In genomic region chr16:67245674-67246080, GRCh38 we compare ENCODE assay signal across 9 cellular contexts. TPM values are rescaled to one million over a fixed set of nuclear protein-coding genes. Genes with fewer than 3 reads are reported as not detected.
DNase-seq lines count a peak whose midpoint lies in the region; TF ChIP-seq lines count a peak whose summit lies in the region.
"Had no signal": no experiment of that assay in that cellular context is flagged by ENCODE, and none has a peak within 500 bp of the region (broad histone marks: within the 10 kb centered on the region; RNA-seq: fewer than 3 reads in every experiment).

No MANE protein-coding gene starts in this region.

- H3K36me3 ChIP-seq in SJSA1 (peaks cover 6% of the 10 kb centered on the region; the same call in 1 of the 2 replicates), rectal smooth muscle tissue (ENCODE audit: control insufficient read depth, insufficient read depth, low read length) (no peaks in the 10 kb centered on the region)

- H3K4me3 ChIP-seq in GM12864 (ENCODE audit: low read depth, low read length), result peak overlapping the region; percentile 85
- peak overlapping the region; percentile 50 for H3K4me3 ChIP-seq in SJSA1
- peak overlapping the region; percentile 89 for H3K4me3 ChIP-seq in fibroblast of mammary gland (ENCODE audit: control insufficient read depth, low read depth, low read length)
- H3K4me3 ChIP-seq in rectal smooth muscle tissue (ENCODE audit: low read length), result peak overlapping the region; percentile 85

- H3K27ac ChIP-seq in SJSA1 (peak overlapping the region; percentile 45), rectal smooth muscle tissue (ENCODE audit: low read depth, low read length) (peak overlapping the region; percentile 57)

- TF ChIP-seq CTCF in GM12864 (IDR thresholded peaks at IDR 0.05; ENCODE audit: low read depth, low read length, missing control alignments) (no peak), fibroblast of mammary gland (conservative IDR thresholded peaks at IDR 0.05; ENCODE audit: control insufficient read depth, insufficient read depth, low read depth, low read length) (no peak), GM20000 (IDR thresholded peaks at IDR 0.05; ENCODE audit: extremely low read depth, missing control alignments) (no peak)

- no peaks in the 10 kb centered on the region for H3K9me3 ChIP-seq in SJSA1 (replicated peaks)

- no peak for DNase-seq in GM12864 (ENCODE audit: low read depth)
- DNase-seq in SJSA1 (ENCODE audit: low read depth in 1 of 2, low spot score in 2 of 2), result no peak
- no peak for DNase-seq in fibroblast of mammary gland (ENCODE audit: low read depth)
- DNase-seq in GM20000 (ENCODE audit: low spot score), result no peak
- DNase-seq in NCI-H2171 (lab: John Stamatoyannopoulos, UW), result no peak
- no peak for DNase-seq in NCI-H526 treated with DMSO at 0.1 percent for 48 hours (lab: John Stamatoyannopoulos, UW)
- no peak for DNase-seq in CD1c-positive myeloid dendritic cell (ENCODE audit: extremely low spot score)
- DNase-seq: cortex of kidney had no signal

- no peak overlapping the region for H3K9ac ChIP-seq in rectal smooth muscle tissue (ENCODE audit: low read length)

- H3K27me3 ChIP-seq in SJSA1 (replicated peaks) (no peaks in the 10 kb centered on the region), rectal smooth muscle tissue (ENCODE audit: control insufficient read depth, insufficient read depth, low read length) (peaks cover 14% of the 10 kb centered on the region)

- H3K4me1 ChIP-seq in SJSA1 (replicated peaks) (peaks cover 81% of the 10 kb centered on the region), rectal smooth muscle tissue (ENCODE audit: control insufficient read depth, insufficient read depth, low read length) (peaks cover 9% of the 10 kb centered on the region)

RNA-seq across cellular contexts. Expression of gene FHOD1, which starts 1.6 kb away (rescaled TPM):
- 15.8 and 18.5 TPM in 2 replicates for total RNA-seq in SJSA1 (2014; rRNA removed; shearing (Covaris generic))

RNA-seq across cellular contexts. Expression of gene SLC9A5, which starts 3.1 kb away (rescaled TPM):
- 1.2 and 1.6 TPM in 2 replicates for total RNA-seq in SJSA1 (2014; rRNA removed; shearing (Covaris generic))

RNA-seq across cellular contexts. Expression of gene TMEM208, which starts 18.7 kb away (rescaled TPM):
- 38.7 and 38.9 TPM in 2 replicates for total RNA-seq in SJSA1 (2014; rRNA removed; shearing (Covaris generic))

RNA-seq across cellular contexts. Expression of gene PLEKHG4, which starts 33.7 kb away (rescaled TPM):
- 5.0 and 15.1 TPM in 2 replicates for total RNA-seq in SJSA1 (2014; rRNA removed; shearing (Covaris generic))

RNA-seq across cellular contexts. Expression of gene ELMO3, which starts 46.7 kb away (rescaled TPM):
- total RNA-seq in SJSA1 (2014; rRNA removed; shearing (Covaris generic)), result 0.72 and 1.1 TPM in 2 replicates
